22 cellular contexts compared by ENCODE assay signal in the genomic region with DNA sequence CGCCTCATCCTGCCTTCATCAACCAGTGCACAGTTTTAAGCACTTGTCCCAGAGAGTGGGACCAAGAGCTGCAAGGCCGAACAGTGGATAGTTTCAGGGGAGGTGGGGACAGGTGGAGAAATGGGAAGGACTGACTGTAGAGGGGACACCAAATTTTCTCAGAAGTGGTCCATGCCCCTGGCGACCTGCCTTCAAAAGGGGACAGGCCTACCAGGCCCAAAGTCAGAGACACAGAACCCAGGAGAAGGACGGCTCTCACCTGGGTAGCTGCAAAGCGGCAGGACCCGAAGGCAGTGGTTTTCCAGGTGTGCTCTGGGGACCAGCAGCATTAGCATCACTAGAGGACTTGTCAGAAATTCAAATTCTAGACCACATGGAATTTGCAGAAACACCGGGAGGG. TPM values are rescaled to one million over a fixed set of nuclear protein-coding genes. Genes with fewer than 3 reads are reported as not detected.
DNase-seq lines count a peak whose midpoint lies in the region; ATAC-seq and TF ChIP-seq lines count a peak whose summit lies in the region.
"Had no signal": no experiment of that assay in that cellular context is flagged by ENCODE, and none has a peak within 500 bp of the region (broad histone marks: within the 10 kb centered on the region; RNA-seq: fewer than 3 reads in every experiment).

No MANE protein-coding gene starts in this region.

- H3K9me3 ChIP-seq in OCI-LY1 (ENCODE audit: low read length) (no peaks in the 10 kb centered on the region), prostate gland (no peaks in the 10 kb centered on the region)
- H3K9me3 ChIP-seq: neutrophil had no signal

- no peak overlapping the region; the same call in 1 of the 2 replicates for H3K9ac ChIP-seq in OCI-LY1 (ENCODE audit: low read length)

- 93% methylated on average over 7 of the region's 7 CpGs for WGBS in prostate gland

- H3K36me3 ChIP-seq in GM06990 (ENCODE audit: control insufficient read depth, insufficient read depth, low read length) (peaks cover 3% of the 10 kb centered on the region; the same call in 1 of the 2 replicates), OCI-LY1 (ENCODE audit: insufficient read depth, low read length) (no peaks in the 10 kb centered on the region), prostate gland (no peaks in the 10 kb centered on the region)

- H3K4me1 ChIP-seq in OCI-LY1 (ENCODE audit: insufficient read depth, low read length, severe bottlenecking) (peaks cover 71% of the 10 kb centered on the region), prostate gland (replicated peaks) (peaks cover 49% of the 10 kb centered on the region)

- no peaks in the 10 kb centered on the region for H3K27me3 ChIP-seq in GM06990 (replicated peaks; ENCODE audit: control insufficient read depth, insufficient read depth, low read length)
- H3K27me3 ChIP-seq in OCI-LY1 (ENCODE audit: insufficient read depth, low read length), result no peaks in the 10 kb centered on the region
- no peaks in the 10 kb centered on the region for H3K27me3 ChIP-seq in prostate gland (replicated peaks; ENCODE audit: insufficient read depth)
- H3K27me3 ChIP-seq: neutrophil had no signal

- ATAC-seq in GM19455 (IDR thresholded peaks at IDR 0.05; ENCODE audit: unreplicated experiment), result no peak
- ATAC-seq: T-helper 17 cell, WTC11 had no signal

- no peaks in the 10 kb centered on the region for H3K79me2 ChIP-seq in OCI-LY1 (ENCODE audit: insufficient read depth, low read length)

- H3K4me2 ChIP-seq in OCI-LY1 (ENCODE audit: low read length), result peak overlapping the region; percentile 27; the same call in 1 of the 2 replicates

- no peaks in the 10 kb centered on the region for H3K9me2 ChIP-seq in OCI-LY1 (ENCODE audit: low read depth, low read length)

- no peak for TF ChIP-seq CTCF in GM06990 (IDR thresholded peaks at IDR 0.05; ENCODE audit: insufficient read depth, low read length, poor library complexity, severe bottlenecking)
- no peak for TF ChIP-seq CTCF in OCI-LY1 (IDR thresholded peaks at IDR 0.05; ENCODE audit: low read length)
- TF ChIP-seq CTCF in prostate gland (IDR thresholded peaks at IDR 0.05), result no peak

- peak overlapping the region; percentile 45 for H3K27ac ChIP-seq in OCI-LY1 (ENCODE audit: low read depth, low read length, poor library complexity, severe bottlenecking)
- peak overlapping the region; percentile 79 to 89 for H3K27ac ChIP-seq in prostate gland
- H3K27ac ChIP-seq: coronary artery had no signal

- intact Hi-C loops in prostate gland (cut with DNase I), result no loop called here

- no peaks in the 10 kb centered on the region for H3F3A ChIP-seq in OCI-LY1 (ENCODE audit: insufficient read depth, low read length)

- TF ChIP-seq POLR2A in prostate gland (IDR thresholded peaks at IDR 0.05), result no peak

- H3K4me3 ChIP-seq in GM06990 (replicated peaks; ENCODE audit: low read depth, low read length) (peak overlapping the region; percentile 78), OCI-LY1 (ENCODE audit: low read depth, low read length, poor library complexity, severe bottlenecking) (no peak overlapping the region), prostate gland (no peak overlapping the region)
- H3K4me3 ChIP-seq: coronary artery had no signal

- no peaks in the 10 kb centered on the region for H4K20me1 ChIP-seq in OCI-LY1 (ENCODE audit: insufficient read depth, low read length)

- no peak for DNase-seq in GM06990 (ENCODE audit: extremely low read depth, insufficient read length)
- peak; percentile 5 for DNase-seq in globus pallidus (ENCODE audit: low spot score)
- DNase-seq in prostate gland (ENCODE audit: low spot score), result no peak
- DNase-seq in NCI-H510A treated with DMSO at 0.1 percent for 48 hours (lab: John Stamatoyannopoulos, UW), result no peak
- DNase-seq in NCI-H774 (lab: John Stamatoyannopoulos, UW), result no peak
- DNase-seq in HT-29 (ENCODE audit: low spot score), result no peak
- DNase-seq: activated CD8-positive, alpha-beta memory T cell treated with anti-CD3 and anti-CD28 coated beads for 24 hours; CD4-positive, alpha-beta memory T cell; NCI-H1105; NCI-H524 treated with DMSO at 0.1 percent for 48 hours; OCI-M1; SIG-M5; T-helper 17 cell had no signal

- no peak overlapping the region for H2AFZ ChIP-seq in OCI-LY1 (ENCODE audit: low read length)

RNA-seq across cellular contexts. Expression of gene TFEB, which starts 5.8 kb away (rescaled TPM):
- total RNA-seq in prostate gland, result 10 to 100 TPM; 28.4 to 31.2 TPM
- 24.0 and 24.1 TPM in 2 replicates for total RNA-seq in HT-29 (2014; rRNA removed; shearing (Covaris generic))

RNA-seq across cellular contexts. Expression of gene PGC, which starts 17.6 kb away (rescaled TPM):
- 100 to 1,000 TPM in 1 of 2 donors, 10 to 100 TPM in 1; 18.4 to 391 TPM for total RNA-seq in prostate gland
- 0.20 and 0.26 TPM in 2 replicates for total RNA-seq in HT-29 (2014; rRNA removed; shearing (Covaris generic))
- total RNA-seq: CD4-positive, alpha-beta memory T cell; fibroblast of villous mesenchyme; H4; LHCN-M2; renal cortical epithelial cell; T-helper 17 cell had no signal

RNA-seq across cellular contexts. Expression of gene FRS3, which starts 50.1 kb away (rescaled TPM):
- 10 to 100 TPM in 1 of 2 donors, 1 to 10 TPM in 1; 5.9 to 18.4 TPM for total RNA-seq in prostate gland
- 3.4 and 3.9 TPM in 2 replicates for total RNA-seq in HT-29 (2014; rRNA removed; shearing (Covaris generic))

RNA-seq across cellular contexts. Expression of gene PRICKLE4, which starts 51.0 kb away (rescaled TPM):
- total RNA-seq in prostate gland, result 10 to 100 TPM; 11.4 to 11.6 TPM
- total RNA-seq in HT-29 (2014; rRNA removed; shearing (Covaris generic)), result 16.0 and 16.9 TPM in 2 replicates
- total RNA-seq: CD4-positive, alpha-beta memory T cell; H4; T-helper 17 cell had no signal

RNA-seq across cellular contexts. Expression of gene TOMM6, which starts 57.9 kb away (rescaled TPM):
- total RNA-seq in prostate gland, result 100 to 1,000 TPM; 158 to 233 TPM
- total RNA-seq in HT-29 (2014; rRNA removed; shearing (Covaris generic)), result 83.4 and 86.2 TPM in 2 replicates

Comparison
In these comparisons a context has a peak if more than half of its experiments do, and no peak if none do; other contexts are left out.
1. RNA of gene PGC, which starts 17.6 kb away (total RNA-seq): 18.4 to 391 TPM in prostate gland; 0.20 to 0.26 TPM in HT-29; every median in the first group is over 10 times any median in the second.